ENCODE assay signal across 11 cellular contexts in genomic region chr7:75662579-75663301, GRCh38.
DNase-seq lines count a peak whose midpoint lies in the region; ATAC-seq and TF ChIP-seq lines count a peak whose summit lies in the region.
"Had no signal": no experiment of that assay in that cellular context is flagged by ENCODE, and none has a peak within 500 bp of the region (broad histone marks: within the 10 kb centered on the region; RNA-seq: fewer than 3 reads in every experiment).

No MANE protein-coding gene starts in this region.

- H3K27me3 ChIP-seq in CD8-positive, alpha-beta memory T cell (ENCODE audit: insufficient read depth, low read length, poor library complexity, severe bottlenecking) = no peaks in the 10 kb centered on the region
- H3K27me3 ChIP-seq in OCI-LY3 (ENCODE audit: low read depth, low read length) = no peaks in the 10 kb centered on the region

- no peak overlapping the region for H3K4me3 Mint-ChIP-seq in CD8-positive, alpha-beta memory T cell
- H3K4me3 Mint-ChIP-seq: activated CD4-positive, alpha-beta T cell treated with anti-CD3 and anti-CD28 coated beads for 36 hours had no signal

- POLR2A ChIA-PET in CD8-positive, alpha-beta memory T cell (lab: Charles Lee) = no interaction called here

- no peak overlapping the region for H3K4me3 ChIP-seq in CD8-positive, alpha-beta memory T cell (ENCODE audit: low read length)
- peak overlapping the region; percentile 72 for H3K4me3 ChIP-seq in OCI-LY3 (ENCODE audit: low read length)

- H3K36me3 ChIP-seq in CD8-positive, alpha-beta memory T cell (ENCODE audit: insufficient read depth, low read length) = no peaks in the 10 kb centered on the region
- H3K36me3 ChIP-seq in OCI-LY3 (replicated peaks; ENCODE audit: low read depth, low read length) = no peaks in the 10 kb centered on the region

- H3K27me3 Mint-ChIP-seq in CD8-positive, alpha-beta memory T cell = no peaks in the 10 kb centered on the region
- H3K27me3 Mint-ChIP-seq: activated CD4-positive, alpha-beta T cell treated with anti-CD3 and anti-CD28 coated beads for 36 hours had no signal

- peak overlapping the region; percentile 31 for H3K27ac ChIP-seq in CD8-positive, alpha-beta memory T cell (ENCODE audit: low read depth, low read length)
- peak overlapping the region; percentile 43 for H3K27ac ChIP-seq in OCI-LY3 (ENCODE audit: low read length)

- in situ Hi-C loops in ACHN (cut with HindIII; ENCODE audit: low pct_ligation_motif_present, low pct_unique_long_range_greater_than_20kb, low sequenced_read_pairs) = loop anchor here (25.0 kb wide), 1 partner anchor 100 kb away; the partner anchor contains the start of gene CCL26

- no peak for DNase-seq in CD8-positive, alpha-beta memory T cell
- DNase-seq in GM19240 (ENCODE audit: insufficient read length, low spot score) = peak; percentile 60
- DNase-seq in kidney glomerular epithelial cell (lab: John Stamatoyannopoulos, UW) = no peak
- DNase-seq in ACHN = no peak
- DNase-seq in SK-N-DZ (ENCODE audit: low spot score) = no peak
- DNase-seq in foreskin melanocyte = no peak
- DNase-seq: activated CD4-positive, alpha-beta T cell treated with anti-CD3 and anti-CD28 coated beads for 36 hours; NCI-H446 treated with DMSO at 0.1 percent for 48 hours; occipital lobe had no signal

- peaks cover 0 to 5% (median 0%) of the 10 kb centered on the region in 3 donors for H3K4me1 Mint-ChIP-seq in CD8-positive, alpha-beta memory T cell

- TF ChIP-seq CTCF in OCI-LY3 (IDR thresholded peaks at IDR 0.05; ENCODE audit: low read depth, low read length) = no peak

- no peaks in the 10 kb centered on the region for H4K20me1 ChIP-seq in OCI-LY3 (ENCODE audit: insufficient read depth, low read length)

- peak; percentile 81 for ATAC-seq in HG02885 (IDR thresholded peaks at IDR 0.05; ENCODE audit: poor library complexity, unreplicated experiment)

- no peaks in the 10 kb centered on the region for H3K9me3 Mint-ChIP-seq in CD8-positive, alpha-beta memory T cell

- peak overlapping the region; percentile 80 for H3K4me2 ChIP-seq in OCI-LY3 (ENCODE audit: low read length)

- H3K4me1 ChIP-seq in CD8-positive, alpha-beta memory T cell (ENCODE audit: insufficient read depth, low read length) = no peaks in the 10 kb centered on the region
- H3K4me1 ChIP-seq in OCI-LY3 (ENCODE audit: low read length) = peaks cover 22% of the 10 kb centered on the region

- no peaks in the 10 kb centered on the region for H3K9me3 ChIP-seq in CD8-positive, alpha-beta memory T cell (ENCODE audit: low read length)
- H3K9me3 ChIP-seq in OCI-LY3 (ENCODE audit: insufficient read depth, low read length) = no peaks in the 10 kb centered on the region

- no peaks in the 10 kb centered on the region for H3K79me2 ChIP-seq in OCI-LY3 (ENCODE audit: low read length)

- CTCF ChIA-PET in CD8-positive, alpha-beta memory T cell (lab: Charles Lee) = interaction anchor here (1.2 kb wide), 1 partner anchor 10 kb away, joined by 3 read pairs; no protein-coding TSS in a partner anchor

- peak overlapping the region; percentile 56; the same call in 1 of the 2 replicates for H2AFZ ChIP-seq in OCI-LY3 (ENCODE audit: low read depth, low read length)

- no peaks in the 10 kb centered on the region for H3K36me3 Mint-ChIP-seq in CD8-positive, alpha-beta memory T cell

- H3K27ac Mint-ChIP-seq in CD8-positive, alpha-beta memory T cell = peak overlapping the region in 1 of 8 donors; percentile 2
- H3K27ac Mint-ChIP-seq: activated CD4-positive, alpha-beta T cell treated with anti-CD3 and anti-CD28 coated beads for 36 hours had no signal

- peak overlapping the region; percentile 36; the same call in 1 of the 2 replicates for H3K9ac ChIP-seq in OCI-LY3 (ENCODE audit: low read length)
